Comparison of ENCODE assay signal across 10 cellular contexts in the genomic region with DNA sequence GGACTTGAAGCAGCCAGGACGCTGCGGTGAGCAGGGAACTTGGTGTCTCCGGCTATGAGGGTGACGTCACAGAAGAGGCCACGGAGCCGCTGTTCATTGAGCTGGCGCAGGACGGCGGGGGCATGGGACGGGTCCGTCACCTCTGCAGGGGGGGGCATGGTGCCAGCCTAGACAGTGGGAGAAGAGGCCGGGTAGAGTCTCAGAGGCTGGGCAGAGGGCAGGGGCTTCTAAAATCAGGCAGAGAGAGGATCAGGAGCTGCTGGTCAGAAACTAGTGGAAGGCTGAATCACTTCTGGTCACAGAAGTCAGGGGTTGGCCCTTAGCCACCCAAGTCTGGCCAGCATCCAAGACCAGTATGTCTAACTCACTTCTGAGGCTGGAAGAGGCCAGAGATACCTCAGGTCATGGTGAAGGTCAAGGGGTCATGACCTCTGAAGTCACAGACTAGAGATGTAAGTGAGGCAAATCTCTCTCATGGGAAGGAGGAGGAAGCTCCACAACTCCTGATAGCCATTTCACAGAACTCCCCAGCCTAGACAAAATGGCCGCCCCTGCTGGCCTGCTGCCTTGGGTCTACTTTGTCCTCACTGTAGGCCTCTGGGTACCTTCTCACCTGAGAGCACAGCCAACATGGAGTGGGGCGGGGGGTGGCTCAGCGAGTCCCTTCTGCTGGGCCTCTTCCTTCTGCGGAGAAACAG. TPM values are rescaled to one million over a fixed set of nuclear protein-coding genes. Genes with fewer than 3 reads are reported as not detected.
A peak's percentile ranks its signal among the peaks of the same experiment; 100 is the strongest.
DNase-seq lines count a peak whose midpoint lies in the region; ATAC-seq, FAIRE-seq and TF ChIP-seq lines count a peak whose summit lies in the region.
"Had no signal": no experiment of that assay in that cellular context is flagged by ENCODE, and none has a peak within 500 bp of the region (broad histone marks: within the 10 kb centered on the region; RNA-seq: fewer than 3 reads in every experiment).

No MANE protein-coding gene starts in this region.

- H3K4me2 ChIP-seq in endothelial cell of umbilical vein (ENCODE audit: insufficient read depth, low read length), result no peak overlapping the region

- H3K79me2 ChIP-seq in endothelial cell of umbilical vein (ENCODE audit: control insufficient read depth, insufficient read depth, low read length), result peaks cover 18% of the 10 kb centered on the region

- H3K27me3 Mint-ChIP-seq in nephron (ENCODE audit: low read depth) (no peaks in the 10 kb centered on the region), endothelial cell (ENCODE audit: unreplicated experiment) (peaks cover 7% of the 10 kb centered on the region)

- no peaks in the 10 kb centered on the region for H3K9me1 ChIP-seq in endothelial cell of umbilical vein (replicated peaks; ENCODE audit: control insufficient read depth, extremely low read depth, insufficient read depth, low read length)

- no peak overlapping the region for H3K4me3 ChIP-seq in Panc1 (ENCODE audit: low read depth in 2 of 2, low read length in 2 of 2)
- H3K4me3 ChIP-seq in endothelial cell of umbilical vein (replicated peaks in 1 of 3; ENCODE audit: insufficient read depth in 1 of 3, low read depth in 1 of 3, low read length in 3 of 3), result no peak overlapping the region

- BruUV-seq in Panc1 (replicated peaks; lab: Mats Ljungman, UMichigan) (no TSS peak), endothelial cell of umbilical vein (replicated peaks; lab: Mats Ljungman, UMichigan) (no TSS peak)

- H3K36me3 ChIP-seq in Panc1 (ENCODE audit: control insufficient read depth, insufficient read depth, low read length) (no peaks in the 10 kb centered on the region), endothelial cell of umbilical vein (ENCODE audit: control insufficient read depth in 2 of 2, extremely low read depth in 1 of 2, insufficient read depth in 2 of 2, low read length in 2 of 2) (peaks cover 0 to 16% of the 10 kb centered on the region in 2 experiments)

- H3K4me1 Mint-ChIP-seq in nephron (peaks cover 9% of the 10 kb centered on the region), endothelial cell (ENCODE audit: unreplicated experiment) (peaks cover 5% of the 10 kb centered on the region)

- peaks cover 20% of the 10 kb centered on the region for H3K36me3 Mint-ChIP-seq in nephron (ENCODE audit: low read depth)
- H3K36me3 Mint-ChIP-seq in endothelial cell (ENCODE audit: low read depth, unreplicated experiment), result no peaks in the 10 kb centered on the region

- H3K27ac ChIP-seq in Panc1 (ENCODE audit: low read length), result no peak overlapping the region
- H3K27ac ChIP-seq in endothelial cell of umbilical vein (ENCODE audit: insufficient read depth, low read depth, low read length), result no peak overlapping the region

- no peaks in the 10 kb centered on the region for H3K9me3 Mint-ChIP-seq in nephron
- H3K9me3 Mint-ChIP-seq in endothelial cell (ENCODE audit: unreplicated experiment), result no peaks in the 10 kb centered on the region
- H3K9me3 Mint-ChIP-seq: T-helper 1 cell treated with Interleukin-12 subunit alpha and Interleukin-12 subunit beta and Interleukin-4 antibody, amounts not matched to agents 30 μg/mL and 1 μg/mL, for 36 hours had no signal

- H3K27ac Mint-ChIP-seq in nephron, result peak overlapping the region in 2 of 3 experiments; percentile 33 to 35
- no peak overlapping the region for H3K27ac Mint-ChIP-seq in endothelial cell (ENCODE audit: unreplicated experiment)
- H3K27ac Mint-ChIP-seq: T-helper 1 cell treated with Interleukin-12 subunit alpha and Interleukin-12 subunit beta and Interleukin-4 antibody, amounts not matched to agents 30 μg/mL and 1 μg/mL, for 36 hours had no signal

- H3K4me3 Mint-ChIP-seq in nephron (no peak overlapping the region), endothelial cell (ENCODE audit: unreplicated experiment) (no peak overlapping the region)
- H3K4me3 Mint-ChIP-seq: T-helper 1 cell treated with Interleukin-12 subunit alpha and Interleukin-12 subunit beta and Interleukin-4 antibody, amounts not matched to agents 30 μg/mL and 1 μg/mL, for 36 hours had no signal

- intact Hi-C loops in Panc1 (cut with micrococcal nuclease; ENCODE audit: unreplicated experiment) (no loop called here), endothelial cell of umbilical vein (cut with micrococcal nuclease) (no loop called here)

- DNase-seq in AG20443 (ENCODE audit: low spot score) (peak; percentile 58), Panc1 (ENCODE audit: low read depth, low spot score) (no peak), endothelial cell of umbilical vein (ENCODE audit: low read depth, low spot score) (peak; percentile 53), urothelium cell line (ENCODE audit: low spot score) (no peak), endothelial cell (ENCODE audit: low spot score) (no peak)

- no peaks in the 10 kb centered on the region for H3K27me3 ChIP-seq in Panc1 (ENCODE audit: control insufficient read depth, insufficient read depth, low read length)
- no peaks in the 10 kb centered on the region for H3K27me3 ChIP-seq in endothelial cell of umbilical vein (ENCODE audit: control insufficient read depth in 2 of 2, insufficient read depth in 2 of 2, low read length in 2 of 2)

- H4K20me1 ChIP-seq in endothelial cell of umbilical vein (replicated peaks; ENCODE audit: control insufficient read depth, extremely low read depth, insufficient read depth, low read length), result no peaks in the 10 kb centered on the region

- H3K4me1 ChIP-seq in Panc1 (ENCODE audit: control insufficient read depth, insufficient read depth, low read length) (peaks cover 21% of the 10 kb centered on the region), endothelial cell of umbilical vein (ENCODE audit: control insufficient read depth, extremely low read depth, insufficient read depth, low read length) (no peaks in the 10 kb centered on the region)

- CTCF ChIA-PET in Panc1 (lab: Charles Lee) (interaction anchor here (0.6 kb wide), 1 partner anchor 18 kb away, joined by 6 read pairs; no protein-coding TSS in a partner anchor), endothelial cell of umbilical vein (lab: Charles Lee) (interaction anchor here (0.8 to 3.3 kb wide), 4 partner anchors 13 to 122 kb away, joined by 3 to 11 read pairs (median 6); partner anchors contain the start of gene ZBTB4)

- FAIRE-seq in endothelial cell of umbilical vein (lab: Jason Lieb, UNC) (peak; percentile 83), urothelium cell line (lab: Jason Lieb, UNC) (no peak)

- no peak overlapping the region for H3K9ac ChIP-seq in endothelial cell of umbilical vein (replicated peaks; ENCODE audit: extremely low read depth, insufficient read depth, low read length)

- POLR2A ChIA-PET in Panc1 (lab: Charles Lee), result no interaction called here
- POLR2A ChIA-PET in endothelial cell of umbilical vein (lab: Charles Lee), result interaction anchor here (0.6 to 1.1 kb wide), 2 partner anchors 18 to 66 kb away, joined by 4 to 11 read pairs; partner anchors contain the start of gene POLR2A

- H2AFZ ChIP-seq in endothelial cell of umbilical vein (ENCODE audit: low read depth, low read length), result no peak overlapping the region

- no peaks in the 10 kb centered on the region for H3K9me3 ChIP-seq in Panc1 (ENCODE audit: control insufficient read depth, insufficient read depth, low read depth, low read length)
- H3K9me3 ChIP-seq in endothelial cell of umbilical vein (replicated peaks; ENCODE audit: control insufficient read depth, insufficient read depth, low read length), result no peaks in the 10 kb centered on the region

- TF ChIP-seq CTCF in Panc1 (IDR thresholded peaks at IDR 0.05), result no peak
- no peak for TF ChIP-seq CTCF in endothelial cell of umbilical vein (IDR thresholded peaks at IDR 0.05; ENCODE audit: extremely low read depth in 1 of 2, insufficient read depth in 1 of 2, low read depth in 1 of 2, low read length in 2 of 2)
- TF ChIP-seq CTCF in nephron (IDR thresholded peaks at IDR 0.05; ENCODE audit: unreplicated experiment in 3 of 3), result no peak
- no peak for TF ChIP-seq CTCF in endothelial cell (IDR thresholded peaks at IDR 0.05; ENCODE audit: unreplicated experiment)

- in situ Hi-C loops in Panc1 (cut with HindIII; ENCODE audit: low pct_unique_long_range_greater_than_20kb, low sequenced_read_pairs), result no loop called here

- dilution Hi-C loops in endothelial cell of umbilical vein (cut with MboI; ENCODE audit: extremely low pct_ligation_motif_present, low sequenced_read_pairs), result no loop called here

- TF ChIP-seq POLR2A in endothelial cell of umbilical vein (IDR thresholded peaks at IDR 0.05; ENCODE audit: low read depth, low read length), result no peak

- peak; percentile 51 for ATAC-seq in Panc1
- ATAC-seq in GM21717 (IDR thresholded peaks at IDR 0.05; ENCODE audit: unreplicated experiment), result no peak
- ATAC-seq in HG03565 (IDR thresholded peaks at IDR 0.05; ENCODE audit: unreplicated experiment), result no peak

RNA-seq across cellular contexts. Expression of gene ZBTB4, which starts 12.6 kb away (rescaled TPM):
- total RNA-seq in Panc1 (2021; ENCODE audit: unreplicated experiment), result 24.9 TPM
- polyA plus RNA-seq in Panc1 (2012; ENCODE audit: insufficient read length), result 21.5 TPM
- 26.5 and 27.4 TPM in 2 replicates for total RNA-seq in endothelial cell of umbilical vein
- polyA plus RNA-seq in endothelial cell of umbilical vein, result 15.1 and 15.7 TPM in 2 replicates
- polyA plus RNA-seq in endothelial cell of umbilical vein (2011; cell fraction: cytosol; rRNA removed), result 9.4 and 11.8 TPM in 2 replicates
- polyA plus RNA-seq in endothelial cell of umbilical vein (2011; cell fraction: nucleus; rRNA removed), result 18.0 and 18.5 TPM in 2 replicates
- polyA plus RNA-seq in endothelial cell of umbilical vein (2012), result 20.6 and 25.2 TPM in 2 replicates
- polyA minus RNA-seq in endothelial cell of umbilical vein, result 29.2 and 30.0 TPM in 2 replicates
- 11.8 TPM for polyA minus RNA-seq in endothelial cell of umbilical vein (2011; cell fraction: cytosol; rRNA and poly(A)+ RNA removed)
- polyA minus RNA-seq in endothelial cell of umbilical vein (2011; cell fraction: nucleus; rRNA and poly(A)+ RNA removed), result 12.3 and 15.1 TPM in 2 replicates
- 21.5 TPM for total RNA-seq in endothelial cell (ENCODE audit: unreplicated experiment)

RNA-seq across cellular contexts. Expression of gene SLC35G6, which starts 14.5 kb away (rescaled TPM):
- not detected for total RNA-seq in Panc1 (2021; ENCODE audit: unreplicated experiment)
- polyA plus RNA-seq in Panc1 (2012; ENCODE audit: insufficient read length), result 0.27 TPM
- total RNA-seq in endothelial cell of umbilical vein, result not detected in 2 replicates
- not detected in 2 replicates for polyA plus RNA-seq in endothelial cell of umbilical vein
- not detected in 2 replicates for polyA plus RNA-seq in endothelial cell of umbilical vein (2011; cell fraction: cytosol; rRNA removed)
- not detected in 2 replicates for polyA plus RNA-seq in endothelial cell of umbilical vein (2011; cell fraction: nucleus; rRNA removed)
- 0.16 TPM in 1 of 2 replicates, not detected in the other for polyA plus RNA-seq in endothelial cell of umbilical vein (2012)
- not detected in 2 replicates for polyA minus RNA-seq in endothelial cell of umbilical vein
- polyA minus RNA-seq in endothelial cell of umbilical vein (2011; cell fraction: cytosol; rRNA and poly(A)+ RNA removed), result not detected
- not detected in 2 replicates for polyA minus RNA-seq in endothelial cell of umbilical vein (2011; cell fraction: nucleus; rRNA and poly(A)+ RNA removed)
- not detected for total RNA-seq in endothelial cell (ENCODE audit: unreplicated experiment)
- total RNA-seq: glomerular endothelial cell had no signal

RNA-seq across cellular contexts. Expression of gene POLR2A, which starts 17.4 kb away (rescaled TPM):
- total RNA-seq in Panc1 (2021; ENCODE audit: unreplicated experiment) (181 TPM), endothelial cell of umbilical vein (145 and 151 TPM in 2 replicates), endothelial cell (ENCODE audit: unreplicated experiment) (198 TPM)
- 184 TPM for polyA plus RNA-seq in Panc1 (2012; ENCODE audit: insufficient read length)
- 25.1 and 45.9 TPM in 2 replicates for polyA plus RNA-seq in endothelial cell of umbilical vein
- 26.0 and 30.8 TPM in 2 replicates for polyA plus RNA-seq in endothelial cell of umbilical vein (2011; cell fraction: cytosol; rRNA removed)
- polyA plus RNA-seq in endothelial cell of umbilical vein (2011; cell fraction: nucleus; rRNA removed), result 107 and 129 TPM in 2 replicates
- 70.9 and 97.1 TPM in 2 replicates for polyA plus RNA-seq in endothelial cell of umbilical vein (2012)
- polyA minus RNA-seq in endothelial cell of umbilical vein, result 213 and 226 TPM in 2 replicates
- polyA minus RNA-seq in endothelial cell of umbilical vein (2011; cell fraction: cytosol; rRNA and poly(A)+ RNA removed), result 88.7 TPM
- polyA minus RNA-seq in endothelial cell of umbilical vein (2011; cell fraction: nucleus; rRNA and poly(A)+ RNA removed), result 158 and 169 TPM in 2 replicates

RNA-seq across cellular contexts. Expression of gene CHRNB1, which starts 21.9 kb away (rescaled TPM):
- total RNA-seq in Panc1 (2021; ENCODE audit: unreplicated experiment) (14.3 TPM), endothelial cell of umbilical vein (5.4 and 5.6 TPM in 2 replicates), endothelial cell (ENCODE audit: unreplicated experiment) (11.8 TPM)
- 21.4 TPM for polyA plus RNA-seq in Panc1 (2012; ENCODE audit: insufficient read length)
- 9.3 and 9.6 TPM in 2 replicates for polyA plus RNA-seq in endothelial cell of umbilical vein
- 9.6 and 9.9 TPM in 2 replicates for polyA plus RNA-seq in endothelial cell of umbilical vein (2011; cell fraction: cytosol; rRNA removed)
- polyA plus RNA-seq in endothelial cell of umbilical vein (2011; cell fraction: nucleus; rRNA removed), result 2.8 and 3.2 TPM in 2 replicates
- polyA plus RNA-seq in endothelial cell of umbilical vein (2012), result 3.7 and 5.6 TPM in 2 replicates
- 7.7 and 8.9 TPM in 2 replicates for polyA minus RNA-seq in endothelial cell of umbilical vein
- polyA minus RNA-seq in endothelial cell of umbilical vein (2011; cell fraction: cytosol; rRNA and poly(A)+ RNA removed), result not detected
- polyA minus RNA-seq in endothelial cell of umbilical vein (2011; cell fraction: nucleus; rRNA and poly(A)+ RNA removed), result 0.82 and 1.9 TPM in 2 replicates

RNA-seq across cellular contexts. Expression of gene FGF11, which starts 27.5 kb away (rescaled TPM):
- total RNA-seq in Panc1 (2021; ENCODE audit: unreplicated experiment) (4.4 TPM), endothelial cell of umbilical vein (1.8 TPM in 1 of 2 replicates, not detected in the other), endothelial cell (ENCODE audit: unreplicated experiment) (19.7 TPM)
- 11.0 TPM for polyA plus RNA-seq in Panc1 (2012; ENCODE audit: insufficient read length)
- polyA plus RNA-seq in endothelial cell of umbilical vein, result 0.70 and 0.92 TPM in 2 replicates
- polyA plus RNA-seq in endothelial cell of umbilical vein (2011; cell fraction: cytosol; rRNA removed), result 0.34 and 0.52 TPM in 2 replicates
- 2.6 and 4.2 TPM in 2 replicates for polyA plus RNA-seq in endothelial cell of umbilical vein (2011; cell fraction: nucleus; rRNA removed)
- 0.63 and 1.2 TPM in 2 replicates for polyA plus RNA-seq in endothelial cell of umbilical vein (2012)
- polyA minus RNA-seq in endothelial cell of umbilical vein, result 0.81 and 1.6 TPM in 2 replicates
- 0.92 TPM for polyA minus RNA-seq in endothelial cell of umbilical vein (2011; cell fraction: cytosol; rRNA and poly(A)+ RNA removed)
- polyA minus RNA-seq in endothelial cell of umbilical vein (2011; cell fraction: nucleus; rRNA and poly(A)+ RNA removed), result 0.87 TPM in 1 of 2 replicates, not detected in the other

Comparison
In these comparisons a context has a peak if more than half of its experiments do, and no peak if none do; other contexts are left out.
1. DNase-seq: peak in AG20443 (single experiment) and endothelial cell of umbilical vein (single experiment); none in Panc1 (single experiment), urothelium cell line (single experiment) and endothelial cell (single experiment).